27 cellular contexts compared by ENCODE assay signal in the genomic region with DNA sequence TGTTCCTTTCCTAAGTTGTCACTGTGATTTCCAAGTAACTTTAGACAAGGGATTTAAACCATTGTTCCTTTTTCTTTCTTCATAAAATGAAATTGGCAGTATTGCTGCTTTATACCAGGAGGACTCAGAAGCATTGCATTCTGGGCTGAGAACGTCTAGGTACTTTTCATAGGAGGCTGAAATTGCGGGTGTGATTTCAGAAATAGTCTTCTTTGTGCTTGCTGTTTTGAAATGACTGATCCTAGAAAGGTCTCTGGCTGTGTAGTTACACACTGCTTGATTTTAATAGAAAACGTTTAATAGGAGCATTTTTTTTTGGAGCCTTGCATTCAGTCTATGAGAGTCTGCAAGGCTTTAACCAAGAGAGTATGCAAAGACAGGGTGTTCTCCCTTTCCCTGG. TPM values are rescaled to one million over a fixed set of nuclear protein-coding genes. Genes with fewer than 3 reads are reported as not detected.
DNase-seq lines count a peak whose midpoint lies in the region; ATAC-seq and TF ChIP-seq lines count a peak whose summit lies in the region.
"Had no signal": no experiment of that assay in that cellular context is flagged by ENCODE, and none has a peak within 500 bp of the region (broad histone marks: within the 10 kb centered on the region; RNA-seq: fewer than 3 reads in every experiment).

No MANE protein-coding gene starts in this region.

- no peak overlapping the region for H3K4me3 Mint-ChIP-seq in natural killer cell
- no peak overlapping the region for H3K4me3 Mint-ChIP-seq in stimulated activated effector memory CD8-positive, alpha-beta T cell treated with anti-CD3 and anti-CD28 coated beads, Interleukin-12 subunit alpha, Interleukin-12 subunit beta, amount 100 ng/mL, for 72 hours
- H3K4me3 Mint-ChIP-seq: activated T-cell treated with anti-CD3 and anti-CD28 coated beads, Interleukin-2, amount 50 U/mL, for 72 hours; T-helper 2 cell treated with Interferon-gamma antibody and Interleukin-4, amounts not matched to agents 5 μg/mL and 100 μg/mL, for 36 hours had no signal

- peak overlapping the region; percentile 14 to 19 for H3K27ac Mint-ChIP-seq in natural killer cell
- H3K27ac Mint-ChIP-seq in stimulated activated effector memory CD8-positive, alpha-beta T cell treated with anti-CD3 and anti-CD28 coated beads, Interleukin-12 subunit alpha, Interleukin-12 subunit beta, amount 100 ng/mL, for 72 hours = no peak overlapping the region
- H3K27ac Mint-ChIP-seq: activated T-cell treated with anti-CD3 and anti-CD28 coated beads, Interleukin-2, amount 50 U/mL, for 72 hours; progenitor cell of endocrine pancreas; T-helper 2 cell treated with Interferon-gamma antibody and Interleukin-4, amounts not matched to agents 5 μg/mL and 100 μg/mL, for 36 hours had no signal

- DNase-seq in natural killer cell (no peak), NCI-H2029 treated with DMSO at 0.1 percent for 48 hours (lab: John Stamatoyannopoulos, UW) (no peak), AG08395 (ENCODE audit: low spot score) (no peak)
- no peak for DNase-seq in stimulated activated effector memory CD8-positive, alpha-beta T cell treated with anti-CD3 and anti-CD28 coated beads, Interleukin-12 subunit alpha, Interleukin-12 subunit beta, amount 100 ng/mL, for 72 hours (ENCODE audit: low spot score in 2 of 2)
- no peak for DNase-seq in central memory CD4-positive, alpha-beta T cell
- DNase-seq: activated CD4-positive, alpha-beta T cell treated with anti-CD3 and anti-CD28 coated beads, Interleukin-2, amount 50 U/mL, for 48 hours; activated CD4-positive, CD25-positive, alpha-beta regulatory T cell treated with anti-CD3 and anti-CD28 coated beads, Interleukin-2, amount 50 U/mL, for 72 hours; activated T-cell treated with anti-CD3 and anti-CD28 coated beads, Interleukin-2, amount 50 U/mL, for 72 hours; caudate nucleus; DMS79; erythroblast; GDM1; GM23248; islet precursor cell; KBM-7; left ventricle myocardium superior; MG63; NCI-H2029; NCI-H345; Peyer's patch; SIG-M5; stimulated activated CD4-positive, alpha-beta T cell treated with anti-CD3 and anti-CD28 coated beads, Interleukin-4, amount 100 ng/mL, for 24 hours; upper lobe of left lung had no signal

- no peaks in the 10 kb centered on the region for H3K36me3 Mint-ChIP-seq in natural killer cell
- no peaks in the 10 kb centered on the region for H3K36me3 Mint-ChIP-seq in stimulated activated effector memory CD8-positive, alpha-beta T cell treated with anti-CD3 and anti-CD28 coated beads, Interleukin-12 subunit alpha, Interleukin-12 subunit beta, amount 100 ng/mL, for 72 hours

- ATAC-seq in GM18520 (IDR thresholded peaks at IDR 0.05; ENCODE audit: unreplicated experiment) (peak; percentile 96), HG02798 (IDR thresholded peaks at IDR 0.05; ENCODE audit: poor library complexity, unreplicated experiment) (peak; percentile 47), natural killer cell (no peak)
- ATAC-seq in stimulated activated effector memory CD8-positive, alpha-beta T cell treated with anti-CD3 and anti-CD28 coated beads, Interleukin-12 subunit alpha, Interleukin-12 subunit beta, amount 100 ng/mL, for 72 hours = peak; percentile 82

- intact Hi-C loops in natural killer cell (cut with micrococcal nuclease) = no loop called here

- no peaks in the 10 kb centered on the region for H3K27me3 Mint-ChIP-seq in natural killer cell (ENCODE audit: low read depth in 2 of 2)
- H3K27me3 Mint-ChIP-seq: progenitor cell of endocrine pancreas had no signal

- TF ChIP-seq CTCF in natural killer cell (IDR thresholded peaks at IDR 0.05) = no peak

- H3K4me1 Mint-ChIP-seq in natural killer cell = peaks cover 36 to 44% of the 10 kb centered on the region in 2 donors
- peaks cover 8% of the 10 kb centered on the region for H3K4me1 Mint-ChIP-seq in stimulated activated effector memory CD8-positive, alpha-beta T cell treated with anti-CD3 and anti-CD28 coated beads, Interleukin-12 subunit alpha, Interleukin-12 subunit beta, amount 100 ng/mL, for 72 hours

- no peaks in the 10 kb centered on the region for H3K9me3 Mint-ChIP-seq in natural killer cell
- H3K9me3 Mint-ChIP-seq in stimulated activated effector memory CD8-positive, alpha-beta T cell treated with anti-CD3 and anti-CD28 coated beads, Interleukin-12 subunit alpha, Interleukin-12 subunit beta, amount 100 ng/mL, for 72 hours = no peaks in the 10 kb centered on the region
- H3K9me3 Mint-ChIP-seq: activated T-cell treated with anti-CD3 and anti-CD28 coated beads, Interleukin-2, amount 50 U/mL, for 72 hours; T-helper 2 cell treated with Interferon-gamma antibody and Interleukin-4, amounts not matched to agents 5 μg/mL and 100 μg/mL, for 36 hours had no signal

RNA-seq across cellular contexts. Expression of a gene that starts 56.3 kb away (rescaled TPM):
- 10 to 100 TPM; 52.6 to 73.2 (median 52.9) TPM for total RNA-seq in natural killer cell

Comparison
In these comparisons a context has a peak if more than half of its experiments do, and no peak if none do; other contexts are left out.
1. ATAC-seq: peak in GM18520 (single experiment), HG02798 (single experiment) and stimulated activated effector memory CD8-positive, alpha-beta T cell treated with anti-CD3 and anti-CD28 coated beads, Interleukin-12 subunit alpha, Interleukin-12 subunit beta, amount 100 ng/mL, for 72 hours (single experiment); none in natural killer cell (0 of 3).